Comparison of ENCODE assay signal across 8 cellular contexts in genomic region chr22:40635008-40635939, GRCh38. TPM values are rescaled to one million over a fixed set of nuclear protein-coding genes. Genes with fewer than 3 reads are reported as not detected.
A peak's percentile ranks its signal among the peaks of the same experiment; 100 is the strongest.
DNase-seq lines count a peak whose midpoint lies in the region; ATAC-seq and TF ChIP-seq lines count a peak whose summit lies in the region.

No MANE protein-coding gene starts in this region.

- peak overlapping the region; percentile 84 for H3K9ac ChIP-seq in ES-I3 (ENCODE audit: low read depth, low read length)
- peak overlapping the region; percentile 75 for H3K9ac ChIP-seq in SU-DHL-6 (ENCODE audit: low read length)

- ATAC-seq in HG02798 (IDR thresholded peaks at IDR 0.05; ENCODE audit: poor library complexity, unreplicated experiment) = no peak

- H3K4me2 ChIP-seq in SU-DHL-6 (ENCODE audit: low read depth, low read length, poor library complexity, severe bottlenecking) = peak overlapping the region; percentile 74

- H3K27ac Mint-ChIP-seq in progenitor cell of endocrine pancreas = peak overlapping the region; percentile 88

- H3K36me3 ChIP-seq in ES-I3 (ENCODE audit: insufficient read depth, low read length) = no peaks in the 10 kb centered on the region
- H3K36me3 ChIP-seq in SU-DHL-6 (ENCODE audit: low read length) = no peaks in the 10 kb centered on the region

- peaks cover 18% of the 10 kb centered on the region for H3K4me1 Mint-ChIP-seq in progenitor cell of endocrine pancreas (ENCODE audit: low read depth)

- no peaks in the 10 kb centered on the region for H3K27me3 Mint-ChIP-seq in progenitor cell of endocrine pancreas

- 0 out of 2 replicates have a peak, but pooled peaks cover 8% of the 10 kb centered on the region for H3K4me1 ChIP-seq in ES-I3 (ENCODE audit: insufficient read depth, low read length)

- H2AFZ ChIP-seq in SU-DHL-6 (ENCODE audit: low read depth, low read length, severe bottlenecking) = no peak overlapping the region

- H3K4me3 Mint-ChIP-seq in progenitor cell of endocrine pancreas (ENCODE audit: low read depth) = peak overlapping the region; percentile 91

- H3K9me2 ChIP-seq in SU-DHL-6 (replicated peaks; ENCODE audit: insufficient read depth, low read length) = no peaks in the 10 kb centered on the region

- peaks cover 30% of the 10 kb centered on the region; the same call in 1 of the 2 replicates for H4K20me1 ChIP-seq in SU-DHL-6 (ENCODE audit: low read depth, low read length)

- no peaks in the 10 kb centered on the region for H3K9me3 Mint-ChIP-seq in progenitor cell of endocrine pancreas (ENCODE audit: low read depth)

- TF ChIP-seq CTCF in SU-DHL-6 (IDR thresholded peaks at IDR 0.05; ENCODE audit: insufficient read depth, low read length, poor library complexity, severe bottlenecking) (no peak), foreskin fibroblast (IDR thresholded peaks at IDR 0.05; ENCODE audit: low read depth, low read length) (no peak), progenitor cell of endocrine pancreas (IDR thresholded peaks at IDR 0.05; ENCODE audit: unreplicated experiment) (no peak)

- H3K4me3 ChIP-seq in SU-DHL-6 (ENCODE audit: insufficient read depth, low read length, poor library complexity, severe bottlenecking) (peak overlapping the region; percentile 64), foreskin fibroblast (ENCODE audit: low read depth in 1 of 2, low read length in 2 of 2) (peak overlapping the region; percentile 84 to 97)

- no peak overlapping the region for H3K27ac ChIP-seq in SU-DHL-6 (ENCODE audit: low read depth, low read length)

- peaks cover 62% of the 10 kb centered on the region for H3K79me2 ChIP-seq in SU-DHL-6 (ENCODE audit: insufficient read depth, low read length)

- no peaks in the 10 kb centered on the region for H3K27me3 ChIP-seq in SU-DHL-6 (ENCODE audit: low read length)

- peaks cover 1% of the 10 kb centered on the region for H3K36me3 Mint-ChIP-seq in progenitor cell of endocrine pancreas (ENCODE audit: insufficient read depth)

- H3K9me3 ChIP-seq in ES-I3 (ENCODE audit: control insufficient read depth, insufficient read depth, low read length) (no peaks in the 10 kb centered on the region), SU-DHL-6 (ENCODE audit: insufficient read depth, low read length) (no peaks in the 10 kb centered on the region)

- DNase-seq in foreskin fibroblast = peak in 1 of 2 donors; percentile 43
- DNase-seq in progenitor cell of endocrine pancreas (ENCODE audit: low spot score, unreplicated experiment) = no peak
- no peak for DNase-seq in cerebellar cortex (ENCODE audit: low spot score)
- no peak for DNase-seq in islet precursor cell
- no peak for DNase-seq in NCI-H510A (lab: John Stamatoyannopoulos, UW)

- 0 out of 2 replicates have a peak, but pooled peaks cover 3% of the 10 kb centered on the region for H3F3A ChIP-seq in SU-DHL-6 (ENCODE audit: insufficient read depth)

RNA-seq across cellular contexts. Expression of gene MRTFA, which starts 1.2 kb away (rescaled TPM):
- total RNA-seq in progenitor cell of endocrine pancreas = 54.4 and 61.9 TPM in 2 replicates

RNA-seq across cellular contexts. Expression of gene MCHR1, which starts 44.0 kb away (rescaled TPM):
- total RNA-seq in progenitor cell of endocrine pancreas = 0.19 and 0.38 TPM in 2 replicates
